ENCODE assay signal across 18 cellular contexts in genomic region chr2:238251986-238252385, GRCh38. TPM values are rescaled to one million over a fixed set of nuclear protein-coding genes. Genes with fewer than 3 reads are reported as not detected.
DNase-seq lines count a peak whose midpoint lies in the region; ATAC-seq, FAIRE-seq and TF ChIP-seq lines count a peak whose summit lies in the region.
"Had no signal": no experiment of that assay in that cellular context is flagged by ENCODE, and none has a peak within 500 bp of the region (broad histone marks: within the 10 kb centered on the region; RNA-seq: fewer than 3 reads in every experiment).

No MANE protein-coding gene starts in this region.

- no peak overlapping the region for H3K4me3 Mint-ChIP-seq in CD14-positive monocyte
- H3K4me3 Mint-ChIP-seq: CD4-positive, alpha-beta T cell had no signal

- peaks cover 3 to 5% of the 10 kb centered on the region in 2 donors for H3K4me1 ChIP-seq in kidney (ENCODE audit: control insufficient read depth in 1 of 2, insufficient read depth in 1 of 2, low read depth in 1 of 2, low read length in 2 of 2)
- H3K4me1 ChIP-seq in spleen: peaks cover 0 to 6% (median 1%) of the 10 kb centered on the region in 6 donors
- H3K4me1 ChIP-seq: Caco-2 had no signal

- 92 to 97% (median 94%) methylated on average over 9 to 11 of the region's 11 CpGs for WGBS in spleen, 5 donors

- H3K27ac Mint-ChIP-seq in CD14-positive monocyte: no peak overlapping the region
- H3K27ac Mint-ChIP-seq: CD4-positive, alpha-beta T cell had no signal

- no peak for ATAC-seq in HG02763 (IDR thresholded peaks at IDR 0.05; ENCODE audit: unreplicated experiment)

- no peaks in the 10 kb centered on the region for H3K27me3 ChIP-seq in H7 (ENCODE audit: control insufficient read depth, insufficient read depth, low read length)
- H3K27me3 ChIP-seq in spleen (replicated peaks in 1 of 7): no peaks in the 10 kb centered on the region
- H3K27me3 ChIP-seq: BE2C had no signal

- no peak for TF ChIP-seq POLR2A in spleen (IDR thresholded peaks at IDR 0.05)

- H3K4me3 ChIP-seq in H7 (ENCODE audit: insufficient read depth, low read depth, low read length) (no peak overlapping the region), kidney (ENCODE audit: low read length in 2 of 2) (no peak overlapping the region), spleen (no peak overlapping the region)
- H3K4me3 ChIP-seq: GM23248 had no signal

- intact Hi-C loops in CD14-positive monocyte (cut with micrococcal nuclease) (no loop called here), kidney (cut with DNase I) (no loop called here), spleen (cut with DNase I; ENCODE audit: low total_unique reads) (no loop called here)

- FAIRE-seq in kidney (lab: Jason Lieb, UNC): no peak
- FAIRE-seq: A204.1, D721Med, G401.6, GM12891, H54 had no signal

- no peaks in the 10 kb centered on the region for H3K9me3 Mint-ChIP-seq in CD14-positive monocyte
- H3K9me3 Mint-ChIP-seq: CD4-positive, alpha-beta T cell had no signal

- H3K36me3 ChIP-seq in H7 (replicated peaks; ENCODE audit: control insufficient read depth, insufficient read depth, low read length) (no peaks in the 10 kb centered on the region; the same call in none of the 2 replicates), kidney (ENCODE audit: control insufficient read depth in 1 of 2, insufficient read depth in 2 of 2, low read length in 2 of 2) (peaks cover 37 to 54% of the 10 kb centered on the region in 2 donors), spleen (peaks cover 0 to 100% (median 63%) of the 10 kb centered on the region in 6 donors)

- H3K9ac ChIP-seq in kidney (ENCODE audit: low read length in 2 of 2): no peak overlapping the region
- H3K9ac ChIP-seq: GM23248 had no signal

- peaks cover 79 to 94% of the 10 kb centered on the region in 2 donors for H3K36me3 Mint-ChIP-seq in CD14-positive monocyte

- H3K27ac ChIP-seq in kidney (ENCODE audit: low read depth in 2 of 2, low read length in 2 of 2) (no peak overlapping the region), spleen (no peak overlapping the region)
- H3K27ac ChIP-seq: GM23248 had no signal

- peak; percentile 41 for DNase-seq in CD14-positive monocyte (ENCODE audit: low spot score)
- DNase-seq in H7: peak; percentile 40
- peak; percentile 68 for DNase-seq in kidney
- DNase-seq in spleen: peak; percentile 54
- DNase-seq in H4 (ENCODE audit: low spot score): no peak
- DNase-seq in middle frontal gyrus (ENCODE audit: extremely low spot score, low spot score): no peak
- DNase-seq: ACHN; BE2C; C1 segment of cervical spinal cord; Caco-2; CD4-positive, alpha-beta T cell; GM23248 had no signal

- TF ChIP-seq CTCF in CD14-positive monocyte (IDR thresholded peaks at IDR 0.05): no peak
- TF ChIP-seq CTCF in kidney (IDR thresholded peaks at IDR 0.05; ENCODE audit: borderline replicate concordance, extremely low read depth, insufficient read depth): no peak
- no peak for TF ChIP-seq CTCF in spleen (IDR thresholded peaks at IDR 0.05 in 8 of 11, conservative IDR thresholded peaks at IDR 0.05 in 3 of 11)

- H3K4me1 Mint-ChIP-seq in CD14-positive monocyte: peaks cover 2% of the 10 kb centered on the region

- no peaks in the 10 kb centered on the region for H3K9me3 ChIP-seq in kidney (ENCODE audit: control insufficient read depth in 1 of 2, low read length in 2 of 2)
- no peaks in the 10 kb centered on the region for H3K9me3 ChIP-seq in spleen
- H3K9me3 ChIP-seq: BE2C, Caco-2 had no signal

- H3K27me3 Mint-ChIP-seq in CD14-positive monocyte (ENCODE audit: low read depth in 3 of 3): peaks cover 0 to 4% (median 2%) of the 10 kb centered on the region in 3 donors
- H3K27me3 Mint-ChIP-seq: CD4-positive, alpha-beta T cell had no signal

RNA-seq across cellular contexts. Expression of gene HES6, which starts 12.1 kb away (rescaled TPM):
- polyA plus RNA-seq in CD14-positive monocyte (1 to 10 TPM; 2.1 to 4.0 TPM), kidney (ENCODE audit: insufficient read depth, low read depth, low replicate concordance) (5.5 TPM), spleen (10 to 100 TPM in 1 of 3 donors, 1 to 10 TPM in 2; 6.2 to 14.2 (median 8.6) TPM)
- 52.2 and 67.4 TPM in 2 replicates for total RNA-seq in H7 (2014; rRNA removed; shearing (Covaris generic))
- total RNA-seq in kidney (5.2 TPM), spleen (10 to 100 TPM in 3 of 7 donors, 1 to 10 TPM in 4; 3.9 to 22.7 (median 8.1) TPM)
- 4.8 and 6.3 TPM in 2 replicates for total RNA-seq in H4 (2014; rRNA removed; shearing (Covaris generic))

RNA-seq across cellular contexts. Expression of gene PER2, which starts 36.4 kb away (rescaled TPM):
- polyA plus RNA-seq in CD14-positive monocyte (1 to 10 TPM; 1.6 to 3.1 TPM), kidney (ENCODE audit: insufficient read depth, low read depth, low replicate concordance) (1.8 TPM), spleen (1 to 10 TPM; 2.0 to 3.7 (median 2.6) TPM)
- total RNA-seq in H7 (2014; rRNA removed; shearing (Covaris generic)): 3.6 and 4.8 TPM in 2 replicates
- total RNA-seq in kidney (28.4 TPM), spleen (10 to 100 TPM in 6 of 7 donors, 1 to 10 TPM in 1; 9.7 to 16.2 (median 14.8) TPM)
- total RNA-seq in H4 (2014; rRNA removed; shearing (Covaris generic)): 3.9 and 4.6 TPM in 2 replicates

RNA-seq across cellular contexts. Expression of gene ILKAP, which starts 48.5 kb away (rescaled TPM):
- 10 to 100 TPM; 23.2 to 29.3 TPM for polyA plus RNA-seq in CD14-positive monocyte
- total RNA-seq in H7 (2014; rRNA removed; shearing (Covaris generic)): 12.8 and 18.5 TPM in 2 replicates
- total RNA-seq in kidney: 47.7 TPM
- 38.4 TPM for polyA plus RNA-seq in kidney (ENCODE audit: insufficient read depth, low read depth, low replicate concordance)
- 10 to 100 TPM; 39.7 to 61.2 (median 47.1) TPM for total RNA-seq in spleen
- polyA plus RNA-seq in spleen: 10 to 100 TPM; 46.8 to 64.5 (median 58.5) TPM
- total RNA-seq in H4 (2014; rRNA removed; shearing (Covaris generic)): 13.4 and 18.8 TPM in 2 replicates

Comparison
In these comparisons a context has a peak if more than half of its experiments do, and no peak if none do; other contexts are left out.
1. DNase-seq: peak in CD14-positive monocyte (single experiment), H7 (single experiment), kidney (single experiment) and spleen (single experiment); none in H4 (single experiment) and middle frontal gyrus (single experiment).